8 cellular contexts compared by ENCODE assay signal in genomic region chr10:77520995-77521394, GRCh38.
"Had no signal": no experiment of that assay in that cellular context is flagged by ENCODE, and none has a peak within 500 bp of the region (broad histone marks: within the 10 kb centered on the region; RNA-seq: fewer than 3 reads in every experiment).

No MANE protein-coding gene starts in this region.

- H3K4me3 ChIP-seq: HAP-1 had no signal

- H3K36me3 ChIP-seq: HAP-1 had no signal

- H3K27ac Mint-ChIP-seq: IgD-negative memory B cell had no signal

- DNase-seq: GOT3, H7, KG1 had no signal

- H3K9me3 ChIP-seq: HAP-1 had no signal

- FAIRE-seq: HepG2 had no signal

- ATAC-seq: HCT116, HepG2 had no signal

- H3K4me1 ChIP-seq: HAP-1 had no signal

- H3K27ac ChIP-seq: HL-60 had no signal
